In genomic region chr15:85865070-85865684, GRCh38 we compare ENCODE assay signal across 9 cellular contexts.
DNase-seq lines count a peak whose midpoint lies in the region; ATAC-seq and TF ChIP-seq lines count a peak whose summit lies in the region.
"Had no signal": no experiment of that assay in that cellular context is flagged by ENCODE, and none has a peak within 500 bp of the region (broad histone marks: within the 10 kb centered on the region; RNA-seq: fewer than 3 reads in every experiment).

No MANE protein-coding gene starts in this region.

- no peaks in the 10 kb centered on the region for H3K36me3 ChIP-seq in lung (ENCODE audit: control insufficient read depth in 2 of 2, insufficient read depth in 2 of 2, low read length in 2 of 2)

- no peak overlapping the region for H3K4me3 Mint-ChIP-seq in chondrocyte (ENCODE audit: unreplicated experiment)
- H3K4me3 Mint-ChIP-seq: memory B cell had no signal

- H3K27ac Mint-ChIP-seq in chondrocyte (ENCODE audit: unreplicated experiment) = no peak overlapping the region
- H3K27ac Mint-ChIP-seq: memory B cell had no signal

- no peaks in the 10 kb centered on the region for H3K36me3 Mint-ChIP-seq in chondrocyte (ENCODE audit: low read depth)
- H3K36me3 Mint-ChIP-seq: memory B cell had no signal

- no peaks in the 10 kb centered on the region for H3K9me3 Mint-ChIP-seq in chondrocyte (ENCODE audit: low read depth)

- no peak overlapping the region for H3K4me3 ChIP-seq in GM12864 (ENCODE audit: low read depth, low read length)
- H3K4me3 ChIP-seq in lung = no peak overlapping the region
- H3K4me3 ChIP-seq in coronary artery = no peak overlapping the region

- H3K27ac ChIP-seq in lung (ENCODE audit: low read depth in 1 of 2, low read length in 1 of 2) = no peak overlapping the region
- no peak overlapping the region for H3K27ac ChIP-seq in coronary artery

- H3K4me1 Mint-ChIP-seq in chondrocyte (ENCODE audit: low read depth) = no peaks in the 10 kb centered on the region

- WGBS in lung, 2 donors = 12 to 13% methylated on average over 6 of the region's 6 CpGs

- H3K4me1 ChIP-seq in lung (ENCODE audit: control insufficient read depth in 2 of 2, insufficient read depth in 2 of 2, low read length in 2 of 2) = no peaks in the 10 kb centered on the region

- peaks cover 49% of the 10 kb centered on the region for H3K27me3 Mint-ChIP-seq in chondrocyte (ENCODE audit: low read depth)

- TF ChIP-seq CTCF in GM12864 (IDR thresholded peaks at IDR 0.05; ENCODE audit: low read depth, low read length, missing control alignments) (peak; percentile 65), chondrocyte (IDR thresholded peaks at IDR 0.05) (peak; percentile 86), lung (IDR thresholded peaks at IDR 0.05; ENCODE audit: control extremely low read depth, extremely low read depth) (no peak), coronary artery (IDR thresholded peaks at IDR 0.05) (no peak)

- H3K27me3 ChIP-seq in lung (ENCODE audit: control insufficient read depth, insufficient read depth) = no peaks in the 10 kb centered on the region

- ATAC-seq in lung (ENCODE audit: insufficient read depth, low FRiP score) (peak; percentile 47), HG03108 (IDR thresholded peaks at IDR 0.05; ENCODE audit: unreplicated experiment) (no peak), HG03460 (IDR thresholded peaks at IDR 0.05; ENCODE audit: unreplicated experiment) (no peak)

- DNase-seq in AG20443 (ENCODE audit: low spot score) (peak; percentile 70), GM12864 (ENCODE audit: low read depth) (no peak), NCI-H446 treated with DMSO at 0.1 percent for 48 hours (lab: John Stamatoyannopoulos, UW) (peak; percentile 54), chondrocyte (ENCODE audit: low spot score) (no peak), lung (ENCODE audit: low spot score) (no peak), coronary artery (ENCODE audit: low spot score) (no peak)

- H3K9me3 ChIP-seq in lung (ENCODE audit: control insufficient read depth in 2 of 2, insufficient read depth in 1 of 2, low read length in 1 of 2) = peaks cover 0 to 2% of the 10 kb centered on the region in 2 donors

Comparison
In these comparisons a context has a peak if more than half of its experiments do, and no peak if none do; other contexts are left out.
1. DNase-seq: peak in AG20443 (single experiment) and NCI-H446 treated with DMSO at 0.1 percent for 48 hours (single experiment); none in GM12864 (single experiment), chondrocyte (single experiment), lung (single experiment) and coronary artery (single experiment).
2. CTCF ChIP-seq: peak in GM12864 (single experiment) and chondrocyte (single experiment); none in lung (single experiment) and coronary artery (single experiment).